Comparison of ENCODE assay signal across 8 cellular contexts in genomic region chr15:44426975-44427755, GRCh38. TPM values are rescaled to one million over a fixed set of nuclear protein-coding genes. Genes with fewer than 3 reads are reported as not detected.
DNase-seq lines count a peak whose midpoint lies in the region; ATAC-seq, FAIRE-seq and TF ChIP-seq lines count a peak whose summit lies in the region.

Gene CTDSPL2 (plus strand): TSS chr15:44427629. CDS start chr15:44459015, 31,386 bp downstream.

- peak within 1 kb of the TSS; percentile 98 for H3K27ac ChIP-seq in BLaER1

- H3K27me3 Mint-ChIP-seq in activated CD4-positive, alpha-beta T cell treated with anti-CD3 and anti-CD28 coated beads for 36 hours: no peaks in the 10 kb centered on the region

- peaks cover 36% of the 10 kb centered on the region for H3K4me1 Mint-ChIP-seq in activated CD4-positive, alpha-beta T cell treated with anti-CD3 and anti-CD28 coated beads for 36 hours

- peak within 1 kb of the TSS; percentile 98 for H3K4me3 Mint-ChIP-seq in activated CD4-positive, alpha-beta T cell treated with anti-CD3 and anti-CD28 coated beads for 36 hours

- H3K27ac Mint-ChIP-seq in activated CD4-positive, alpha-beta T cell treated with anti-CD3 and anti-CD28 coated beads for 36 hours: peak within 1 kb of the TSS; percentile 99

- TF ChIP-seq CTCF in choroid plexus epithelial cell (conservative IDR thresholded peaks at IDR 0.05; ENCODE audit: low read depth, low read length): peak; percentile 51

- DNase-seq in GM19239 (ENCODE audit: insufficient read length, low spot score): peak; percentile 74
- peak; percentile 99 to 100 for DNase-seq in NCI-H524 (lab: John Stamatoyannopoulos, UW)
- peak; percentile 97 for DNase-seq in activated CD4-positive, alpha-beta T cell treated with anti-CD3 and anti-CD28 coated beads for 36 hours
- peak; percentile 99 for DNase-seq in choroid plexus epithelial cell (ENCODE audit: low read depth)
- peak; percentile 98 for DNase-seq in kidney glomerular epithelial cell (lab: John Stamatoyannopoulos, UW)
- DNase-seq in stimulated activated CD4-positive, alpha-beta T cell treated with anti-CD3 and anti-CD28 coated beads, Interleukin-1b, Interleukin-23, amount 100 ng/mL, for 1 hour (ENCODE audit: low read depth in 2 of 2): peak; percentile 84

- peaks cover 13% of the 10 kb centered on the region for H3K36me3 Mint-ChIP-seq in activated CD4-positive, alpha-beta T cell treated with anti-CD3 and anti-CD28 coated beads for 36 hours (ENCODE audit: low read depth)

- intact Hi-C loops in activated CD4-positive, alpha-beta T cell treated with anti-CD3 and anti-CD28 coated beads for 36 hours (cut with DNase I, micrococcal nuclease): loop anchor here (1.0 to 5.0 kb wide), 14 partner anchors 40 to 976 kb away; partner anchors contain the start of genes EIF3J (in 2 of the 2), GOLM2 (in 2 of the 2), B2M (in 1 of the 2) and PATL2 (in 1 of the 2)

- CTCF ChIA-PET in activated CD4-positive, alpha-beta T cell treated with anti-CD3 and anti-CD28 coated beads for 36 hours (lab: Charles Lee): interaction anchor here (0.6 to 3.1 kb wide), 19 partner anchors 9 to 707 kb away, joined by 3 to 17 read pairs (median 3); partner anchors contain the start of gene GOLM2

- no peaks in the 10 kb centered on the region for H3K27me3 ChIP-seq in BLaER1

- peak within 1 kb of the TSS; percentile 99 for H3K9ac ChIP-seq in BLaER1

- peaks cover 47% of the 10 kb centered on the region for H4K20me1 ChIP-seq in BLaER1

- POLR2A ChIA-PET in activated CD4-positive, alpha-beta T cell treated with anti-CD3 and anti-CD28 coated beads for 36 hours (lab: Charles Lee): interaction anchor here (0.6 to 2.7 kb wide), 11 partner anchors 9 to 286 kb away, joined by 3 to 26 read pairs (median 5); partner anchors contain the start of genes EIF3J, FRMD5 and GOLM2

- peaks cover 18% of the 10 kb centered on the region for H3K36me3 ChIP-seq in BLaER1

- ATAC-seq in HG03457 (IDR thresholded peaks at IDR 0.05; ENCODE audit: unreplicated experiment): peak; percentile 91
- peak; percentile 98 for ATAC-seq in activated CD4-positive, alpha-beta T cell treated with anti-CD3 and anti-CD28 coated beads for 36 hours

- H3K4me1 ChIP-seq in BLaER1: peaks cover 36% of the 10 kb centered on the region

- H3K4me3 ChIP-seq in BLaER1 (peak within 1 kb of the TSS; percentile 94), choroid plexus epithelial cell (ENCODE audit: low read depth, low read length) (peak within 1 kb of the TSS; percentile 93)

- FAIRE-seq in GM19239 (lab: Jason Lieb, UNC): peak; percentile 98

- peak within 1 kb of the TSS; percentile 90 for H3K4me2 ChIP-seq in BLaER1

- H3K9me3 Mint-ChIP-seq in activated CD4-positive, alpha-beta T cell treated with anti-CD3 and anti-CD28 coated beads for 36 hours (ENCODE audit: low read depth): no peaks in the 10 kb centered on the region

- no peaks in the 10 kb centered on the region for H3K9me3 ChIP-seq in BLaER1

RNA-seq across cellular contexts. Expression of gene CTDSPL2, which starts in this region (rescaled TPM):
- 100 to 1,000 TPM in 1 of 2 experiments, 10 to 100 TPM in 1; 80.7 to 107 TPM for total RNA-seq in activated CD4-positive, alpha-beta T cell treated with anti-CD3 and anti-CD28 coated beads for 36 hours

Comparison
In these comparisons a context has a peak if more than half of its experiments do, and no peak if none do; other contexts are left out.
1. Peak in every context shown above with its lines: DNase-seq, ATAC-seq, H3K4me3 ChIP-seq and H3K27ac ChIP-seq.